ENCODE assay signal across 1 cellular context in genomic region chr19:42567567-42567966, GRCh38.
TF ChIP-seq lines count a peak whose summit lies in the region.

No MANE protein-coding gene starts in this region.

TF ChIP-seq in HepG2, 621 proteins besides CTCF, POLR2A, EP300 and RAD21:
- TF ChIP-seq POLR2G (IDR thresholded peaks at IDR 0.05; ENCODE audit: low read depth, low read length): no peak
- TF ChIP-seq ATF7 (IDR thresholded peaks at IDR 0.05): peak; percentile 78
- TF ChIP-seq ATF7 (CRISPR knock-in tag; IDR thresholded peaks at IDR 0.05): no peak
